In genomic region chr4:39812500-39812899, GRCh38 we compare ENCODE assay signal across 18 cellular contexts.
DNase-seq lines count a peak whose midpoint lies in the region; ATAC-seq lines count a peak whose summit lies in the region.
"Had no signal": no experiment of that assay in that cellular context is flagged by ENCODE, and none has a peak within 500 bp of the region (broad histone marks: within the 10 kb centered on the region; RNA-seq: fewer than 3 reads in every experiment).

No MANE protein-coding gene starts in this region.

- no peak overlapping the region for H3K27ac ChIP-seq in caudate nucleus (ENCODE audit: low read depth, low read length)
- H3K27ac ChIP-seq: breast epithelium, tibial artery had no signal

- H3K27ac Mint-ChIP-seq in stimulated activated effector memory CD8-positive, alpha-beta T cell treated with anti-CD3 and anti-CD28 coated beads, Interleukin-12 subunit alpha, Interleukin-12 subunit beta, amount 100 ng/mL, for 72 hours: peak overlapping the region; percentile 100

- peaks cover 39% of the 10 kb centered on the region for H3K36me3 Mint-ChIP-seq in stimulated activated effector memory CD8-positive, alpha-beta T cell treated with anti-CD3 and anti-CD28 coated beads, Interleukin-12 subunit alpha, Interleukin-12 subunit beta, amount 100 ng/mL, for 72 hours

- DNase-seq in activated CD8-positive, alpha-beta memory T cell treated with anti-CD3 and anti-CD28 coated beads, Interleukin-2, amount 50 U/mL, for 48 hours: peak; percentile 54
- DNase-seq in activated CD8-positive, alpha-beta memory T cell treated with anti-CD3 and anti-CD28 coated beads for 24 hours: no peak
- DNase-seq in RPMI7951 (ENCODE audit: low read depth): peak; percentile 15
- peak; percentile 18 for DNase-seq in central memory CD4-positive, alpha-beta T cell
- DNase-seq in stimulated activated effector memory CD8-positive, alpha-beta T cell treated with anti-CD3 and anti-CD28 coated beads, Interleukin-12 subunit alpha, Interleukin-12 subunit beta, amount 100 ng/mL, for 72 hours (ENCODE audit: low spot score in 2 of 2): peak in 1 of 2 donors; percentile 7
- DNase-seq in caudate nucleus (lab: John Stamatoyannopoulos, UW): no peak
- DNase-seq: activated CD4-positive, CD25-positive, alpha-beta regulatory T cell; activated gamma-delta T cell; effector CD8-positive, alpha-beta T cell; left ventricle myocardium superior; NCI-H2107; NCI-H748 treated with DMSO at 0.1 percent for 48 hours; retina; tibial artery had no signal

- H3K4me1 Mint-ChIP-seq in stimulated activated effector memory CD8-positive, alpha-beta T cell treated with anti-CD3 and anti-CD28 coated beads, Interleukin-12 subunit alpha, Interleukin-12 subunit beta, amount 100 ng/mL, for 72 hours: peaks cover 29% of the 10 kb centered on the region

- peak overlapping the region; percentile 53 for H3K4me3 Mint-ChIP-seq in stimulated activated effector memory CD8-positive, alpha-beta T cell treated with anti-CD3 and anti-CD28 coated beads, Interleukin-12 subunit alpha, Interleukin-12 subunit beta, amount 100 ng/mL, for 72 hours

- H3K9me3 Mint-ChIP-seq in stimulated activated effector memory CD8-positive, alpha-beta T cell treated with anti-CD3 and anti-CD28 coated beads, Interleukin-12 subunit alpha, Interleukin-12 subunit beta, amount 100 ng/mL, for 72 hours: peaks cover 4% of the 10 kb centered on the region

- ATAC-seq in stimulated activated effector memory CD8-positive, alpha-beta T cell treated with anti-CD3 and anti-CD28 coated beads, Interleukin-12 subunit alpha, Interleukin-12 subunit beta, amount 100 ng/mL, for 72 hours: peak; percentile 71
- ATAC-seq in GM21526 (IDR thresholded peaks at IDR 0.05; ENCODE audit: low FRiP score, unreplicated experiment): no peak
- no peak for ATAC-seq in GM21723 (IDR thresholded peaks at IDR 0.05; ENCODE audit: unreplicated experiment)
- ATAC-seq: left ventricle myocardium superior, Panc1 had no signal

Comparison
In these comparisons a context has a peak if more than half of its experiments do, and no peak if none do; other contexts are left out.
1. DNase-seq: peak in activated CD8-positive, alpha-beta memory T cell treated with anti-CD3 and anti-CD28 coated beads, Interleukin-2, amount 50 U/mL, for 48 hours (single experiment), RPMI7951 (single experiment) and central memory CD4-positive, alpha-beta T cell (single experiment); none in activated CD8-positive, alpha-beta memory T cell treated with anti-CD3 and anti-CD28 coated beads for 24 hours (single experiment) and caudate nucleus (0 of 61).